In the genomic region with DNA sequence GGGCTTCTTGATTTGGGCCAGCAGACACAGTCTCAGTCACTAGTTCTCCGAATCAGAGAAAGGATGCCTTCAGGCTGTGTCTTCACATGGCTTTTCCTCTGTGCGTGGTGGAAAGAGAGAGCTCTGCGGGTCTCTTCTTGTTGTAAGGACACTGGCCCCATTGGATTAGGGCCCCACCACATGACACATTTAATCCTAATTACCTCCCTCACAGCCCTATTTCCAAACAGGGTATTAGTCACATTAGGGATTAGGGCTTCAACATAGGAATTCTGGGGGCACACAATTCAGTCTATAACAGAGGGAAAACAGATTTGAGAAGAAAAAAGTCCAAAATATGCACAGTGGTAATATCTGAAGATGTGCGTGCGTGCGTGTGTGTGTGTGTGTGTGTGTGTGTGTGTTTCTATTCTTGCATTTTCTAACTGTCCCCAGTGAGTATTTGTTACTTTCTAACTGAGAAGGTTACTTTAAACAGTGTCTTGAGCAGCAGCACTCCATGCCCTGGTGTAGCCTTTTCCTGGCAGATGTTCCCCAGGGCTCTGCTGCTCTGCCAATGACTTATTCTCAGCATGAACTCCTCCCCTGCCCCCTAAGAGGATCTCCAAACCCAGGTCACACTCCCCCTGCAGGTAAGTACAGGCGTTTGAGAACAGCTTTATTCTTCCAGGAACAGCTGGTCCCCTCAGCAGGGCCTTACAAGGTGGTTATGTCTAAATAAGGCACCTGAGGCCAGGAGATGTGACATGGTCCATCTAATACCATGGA, we compare ENCODE assay signal across 8 cellular contexts.
DNase-seq lines count a peak whose midpoint lies in the region; ATAC-seq and TF ChIP-seq lines count a peak whose summit lies in the region.

No MANE protein-coding gene starts in this region.

- H3F3A ChIP-seq in Loucy (ENCODE audit: low read depth) = no peaks in the 10 kb centered on the region

- peak overlapping the region; percentile 51 for H3K27ac Mint-ChIP-seq in activated CD8-positive, alpha-beta memory T cell treated with anti-CD3 and anti-CD28 coated beads, Interleukin-2, amount 10 ng/mL, durations not matched to agents 7 days and 5 days

- no peak overlapping the region for H3K4me3 Mint-ChIP-seq in activated CD8-positive, alpha-beta memory T cell treated with anti-CD3 and anti-CD28 coated beads, Interleukin-2, amount 10 ng/mL, durations not matched to agents 7 days and 5 days

- no peaks in the 10 kb centered on the region for H3K79me2 ChIP-seq in Loucy (ENCODE audit: insufficient read depth, low read length)

- peak; percentile 92 for DNase-seq in DMS 273 treated with DMSO at 0.1 percent for 48 hours (lab: John Stamatoyannopoulos, UW)
- peak; percentile 65 for DNase-seq in activated CD8-positive, alpha-beta memory T cell treated with anti-CD3 and anti-CD28 coated beads, Interleukin-2, amount 10 ng/mL, durations not matched to agents 7 days and 5 days
- peak; percentile 26 for DNase-seq in glomerular visceral epithelial cell (ENCODE audit: extremely low spot score)
- peak; percentile 39 for DNase-seq in stimulated activated CD4-positive, alpha-beta T cell treated with anti-CD3 and anti-CD28 coated beads, Interleukin-4, amount 100 ng/mL, for 1 hour
- DNase-seq in posterior vena cava (ENCODE audit: low spot score) = no peak

- no peak overlapping the region for H3K4me3 ChIP-seq in Loucy (ENCODE audit: low read length, poor library complexity, severe bottlenecking)

- CTCF ChIA-PET in activated CD8-positive, alpha-beta memory T cell treated with anti-CD3 and anti-CD28 coated beads, Interleukin-2, amount 10 ng/mL, durations not matched to agents 7 days and 5 days (lab: Charles Lee) = interaction anchor here (1.0 to 2.1 kb wide), 3 partner anchors 39 to 217 kb away, joined by 3 to 11 read pairs (median 4); no protein-coding TSS in a partner anchor

- intact Hi-C loops in posterior vena cava (cut with DNase I) = no loop called here

- H3K9me3 ChIP-seq in Loucy (ENCODE audit: insufficient read depth, low read depth, low read length) = no peaks in the 10 kb centered on the region

- H3K9me3 Mint-ChIP-seq in activated CD8-positive, alpha-beta memory T cell treated with anti-CD3 and anti-CD28 coated beads, Interleukin-2, amount 10 ng/mL, durations not matched to agents 7 days and 5 days (ENCODE audit: low read depth) = no peaks in the 10 kb centered on the region

- H3K9me2 ChIP-seq in Loucy (replicated peaks; ENCODE audit: low read depth, low read length) = no peaks in the 10 kb centered on the region

- H3K27me3 ChIP-seq in Loucy (ENCODE audit: insufficient read depth, low read length, poor library complexity, severe bottlenecking) = no peaks in the 10 kb centered on the region

- H3K4me2 ChIP-seq in Loucy (ENCODE audit: low read depth, low read length, poor library complexity, severe bottlenecking) = no peak overlapping the region

- no peak overlapping the region for H2AFZ ChIP-seq in Loucy (ENCODE audit: low read length)

- peaks cover 38% of the 10 kb centered on the region for H3K4me1 Mint-ChIP-seq in activated CD8-positive, alpha-beta memory T cell treated with anti-CD3 and anti-CD28 coated beads, Interleukin-2, amount 10 ng/mL, durations not matched to agents 7 days and 5 days

- H3K36me3 ChIP-seq in Loucy (ENCODE audit: insufficient read depth, low read length) = peaks cover 12% of the 10 kb centered on the region; the same call in 1 of the 2 replicates

- peaks cover 11% of the 10 kb centered on the region for H3K4me1 ChIP-seq in Loucy (ENCODE audit: insufficient read depth, low read length, poor library complexity, severe bottlenecking)

- H3K27me3 Mint-ChIP-seq in activated CD8-positive, alpha-beta memory T cell treated with anti-CD3 and anti-CD28 coated beads, Interleukin-2, amount 10 ng/mL, durations not matched to agents 7 days and 5 days = no peaks in the 10 kb centered on the region

- H3K9ac ChIP-seq in Loucy (ENCODE audit: low read depth, low read length, poor library complexity, severe bottlenecking) = no peak overlapping the region

- peak; percentile 65 for TF ChIP-seq CTCF in Loucy (conservative IDR thresholded peaks at IDR 0.05; ENCODE audit: low read length)

- H3K36me3 Mint-ChIP-seq in activated CD8-positive, alpha-beta memory T cell treated with anti-CD3 and anti-CD28 coated beads, Interleukin-2, amount 10 ng/mL, durations not matched to agents 7 days and 5 days = peaks cover 62% of the 10 kb centered on the region

- ATAC-seq in GM19463 (IDR thresholded peaks at IDR 0.05; ENCODE audit: unreplicated experiment) = peak; percentile 32
- ATAC-seq in activated CD8-positive, alpha-beta memory T cell treated with anti-CD3 and anti-CD28 coated beads, Interleukin-2, amount 10 ng/mL, durations not matched to agents 7 days and 5 days = peak; percentile 80
- no peak for ATAC-seq in HG03196 (IDR thresholded peaks at IDR 0.05; ENCODE audit: unreplicated experiment)

- H4K20me1 ChIP-seq in Loucy (ENCODE audit: insufficient read depth, low read length, poor library complexity, severe bottlenecking) = no peaks in the 10 kb centered on the region
